16 cellular contexts compared by ENCODE assay signal in the genomic region with DNA sequence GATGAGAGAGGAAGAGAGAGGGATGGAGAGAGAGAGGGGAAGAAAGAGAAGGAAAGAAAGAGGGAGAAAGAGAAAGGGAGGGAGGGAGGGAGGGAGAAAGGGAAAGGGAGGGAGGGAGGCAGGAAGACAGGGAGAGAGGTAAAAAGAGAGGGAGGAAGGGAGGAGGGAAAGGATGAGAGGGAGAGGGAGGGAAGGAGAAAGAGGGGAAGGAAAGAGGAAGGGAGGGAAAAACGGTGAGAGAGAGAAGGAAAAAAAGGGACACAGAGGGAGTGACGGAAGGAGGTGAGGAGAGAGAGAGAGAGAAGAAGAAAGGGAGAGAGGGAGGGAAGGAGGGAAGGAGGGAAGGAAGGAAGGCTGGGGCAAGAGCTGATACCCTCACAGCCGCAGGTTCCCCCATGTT. TPM values are rescaled to one million over a fixed set of nuclear protein-coding genes. Genes with fewer than 3 reads are reported as not detected.
DNase-seq lines count a peak whose midpoint lies in the region; ATAC-seq, FAIRE-seq and TF ChIP-seq lines count a peak whose summit lies in the region.
"Had no signal": no experiment of that assay in that cellular context is flagged by ENCODE, and none has a peak within 500 bp of the region (broad histone marks: within the 10 kb centered on the region; RNA-seq: fewer than 3 reads in every experiment).

No MANE protein-coding gene starts in this region.

- peaks cover 3% of the 10 kb centered on the region for H3K36me3 ChIP-seq in CD8-positive, alpha-beta T cell (ENCODE audit: insufficient read depth, low read length)
- peaks cover 0 to 11% of the 10 kb centered on the region in 2 experiments; a peak in 3 of 4 replicates for H3K36me3 ChIP-seq in GM12878 (ENCODE audit: control insufficient read depth in 2 of 2, insufficient read depth in 2 of 2, low read length in 1 of 2)
- H3K36me3 ChIP-seq in neutrophil, result no peaks in the 10 kb centered on the region
- no peaks in the 10 kb centered on the region for H3K36me3 ChIP-seq in WERI-Rb-1

- no peak for TF ChIP-seq POLR2A in GM12878 (IDR thresholded peaks at IDR 0.05; ENCODE audit: low read depth, low read length)

- no peak for ATAC-seq in CD8-positive, alpha-beta T cell
- ATAC-seq in GM12878, result no peak

- H3K27me3 Mint-ChIP-seq in CD14-positive monocyte (ENCODE audit: low read depth in 3 of 3), result peaks cover 0 to 2% (median 0%) of the 10 kb centered on the region in 3 donors
- no peaks in the 10 kb centered on the region for H3K27me3 Mint-ChIP-seq in CD8-positive, alpha-beta T cell (ENCODE audit: low read depth)

- FAIRE-seq in GM12878 (lab: Jason Lieb, UNC), result no peak

- SMC1A ChIA-PET in GM12878 (lab: Charles Lee; ENCODE audit: uncharacterized antibody, unreplicated experiment), result interaction anchor here (1.1 to 1.9 kb wide), 4 partner anchors 9 to 57 kb away, joined by 3 to 11 read pairs (median 8); no protein-coding TSS in a partner anchor

- H3K79me2 ChIP-seq in GM12878 (ENCODE audit: control insufficient read depth, insufficient read depth, low read length), result peaks cover 31% of the 10 kb centered on the region

- peak overlapping the region; percentile 75 to 89 (median 84) for H3K27ac Mint-ChIP-seq in CD14-positive monocyte
- peak overlapping the region; percentile 81 for H3K27ac Mint-ChIP-seq in CD8-positive, alpha-beta T cell

- in situ Hi-C loops in GM12878 (cut with MboI), result no loop called here

- H3K36me3 Mint-ChIP-seq in CD14-positive monocyte, result peaks cover 0 to 4% of the 10 kb centered on the region in 2 donors
- peaks cover 14% of the 10 kb centered on the region for H3K36me3 Mint-ChIP-seq in CD8-positive, alpha-beta T cell

- CTCF ChIA-PET in CD8-positive, alpha-beta T cell (lab: Charles Lee), result interaction anchor here (0.7 kb wide), 1 partner anchor 11 kb away, joined by 3 read pairs; no protein-coding TSS in a partner anchor
- CTCF ChIA-PET in GM12878 (lab: Yijun Ruan, JAX), result interaction anchor here (1.1 kb wide), 1 partner anchor 118 kb away, joined by 4 read pairs; no protein-coding TSS in a partner anchor

- H3K9me3 ChIP-seq in CD8-positive, alpha-beta T cell (ENCODE audit: low read length), result no peaks in the 10 kb centered on the region
- no peaks in the 10 kb centered on the region for H3K9me3 ChIP-seq in GM12878 (replicated peaks; ENCODE audit: control insufficient read depth, insufficient read depth, low read length)
- H3K9me3 ChIP-seq in neutrophil, result no peaks in the 10 kb centered on the region
- no peaks in the 10 kb centered on the region for H3K9me3 ChIP-seq in WERI-Rb-1 (ENCODE audit: severe bottlenecking)
- H3K9me3 ChIP-seq: testis had no signal

- DNase-seq in CD14-positive monocyte (ENCODE audit: low spot score), result no peak
- DNase-seq in CD8-positive, alpha-beta T cell, result no peak
- no peak for DNase-seq in GM12878 (ENCODE audit: low read depth, low spot score)
- no peak for DNase-seq in cerebellar nuclear complex (lab: John Stamatoyannopoulos, UW)
- DNase-seq in posterior vena cava (ENCODE audit: low spot score), result no peak
- DNase-seq in WERI-Rb-1, result no peak
- DNase-seq in DMS53 (lab: John Stamatoyannopoulos, UW), result no peak
- DNase-seq: activated CD4-positive, CD25-positive, alpha-beta regulatory T cell; kidney glomerular epithelial cell; MM.1S; NCI-H1694; nucleus accumbens; Right ventricle myocardium superior; stimulated activated CD4-positive, alpha-beta T cell treated with anti-CD3 and anti-CD28 coated beads, Interleukin-2, amount 100 ng/mL, for 24 hours; testis had no signal

- H3K27me3 ChIP-seq in CD8-positive, alpha-beta T cell (ENCODE audit: insufficient read depth, low read length), result no peaks in the 10 kb centered on the region
- no peaks in the 10 kb centered on the region for H3K27me3 ChIP-seq in GM12878 (replicated peaks in 1 of 2; ENCODE audit: control insufficient read depth in 2 of 2, insufficient read depth in 2 of 2, low read length in 1 of 2)
- H3K27me3 ChIP-seq in neutrophil, result no peaks in the 10 kb centered on the region
- no peaks in the 10 kb centered on the region for H3K27me3 ChIP-seq in WERI-Rb-1 (ENCODE audit: insufficient read depth, low read depth, severe bottlenecking)
- H3K27me3 ChIP-seq: testis had no signal

- H3K9me3 Mint-ChIP-seq in CD14-positive monocyte, result peaks cover 0 to 2% (median 0%) of the 10 kb centered on the region in 7 donors
- no peaks in the 10 kb centered on the region for H3K9me3 Mint-ChIP-seq in CD8-positive, alpha-beta T cell

- intact Hi-C loops in CD14-positive monocyte (cut with micrococcal nuclease) (no loop called here), GM12878 (cut with micrococcal nuclease; ENCODE audit: unreplicated experiment) (no loop called here), posterior vena cava (cut with DNase I) (no loop called here)
- intact Hi-C loops in CD8-positive, alpha-beta T cell (cut with DNase I, micrococcal nuclease), result no loop called here

- TF ChIP-seq CTCF in CD14-positive monocyte (IDR thresholded peaks at IDR 0.05), result no peak
- no peak for TF ChIP-seq CTCF in CD8-positive, alpha-beta T cell (IDR thresholded peaks at IDR 0.05)
- no peak for TF ChIP-seq CTCF in GM12878 (IDR thresholded peaks at IDR 0.05 in 2 of 3, conservative IDR thresholded peaks at IDR 0.05 in 1 of 3; ENCODE audit: control insufficient read depth in 2 of 3, extremely low read depth in 1 of 3, insufficient read depth in 1 of 3, low read depth in 3 of 3, low read length in 3 of 3)
- no peak for TF ChIP-seq CTCF in neutrophil (IDR thresholded peaks at IDR 0.05)
- TF ChIP-seq CTCF in WERI-Rb-1 (IDR thresholded peaks at IDR 0.05; ENCODE audit: low read depth, low read length), result no peak

- H3K4me1 Mint-ChIP-seq in CD14-positive monocyte, result peaks cover 64% of the 10 kb centered on the region
- peaks cover 58% of the 10 kb centered on the region for H3K4me1 Mint-ChIP-seq in CD8-positive, alpha-beta T cell (ENCODE audit: low read depth)

- H3K9ac ChIP-seq in GM12878 (ENCODE audit: control insufficient read depth, insufficient read depth, low read length), result no peak overlapping the region

- no peak overlapping the region for H3K4me3 ChIP-seq in CD8-positive, alpha-beta T cell (ENCODE audit: low read depth, low read length)
- H3K4me3 ChIP-seq in GM12878 (no peak overlapping the region), neutrophil (ENCODE audit: low read depth in 1 of 2, low read length in 1 of 2) (no peak overlapping the region), WERI-Rb-1 (ENCODE audit: low read depth, low read length) (no peak overlapping the region)
- H3K4me3 ChIP-seq: testis had no signal

- H4K20me1 ChIP-seq in GM12878 (ENCODE audit: control insufficient read depth, insufficient read depth), result no peaks in the 10 kb centered on the region

- peaks cover 29% of the 10 kb centered on the region for H3K4me1 ChIP-seq in CD8-positive, alpha-beta T cell (ENCODE audit: insufficient read depth, low read length)
- H3K4me1 ChIP-seq in GM12878 (ENCODE audit: control insufficient read depth, insufficient read depth, low read length) (peaks cover 15% of the 10 kb centered on the region), neutrophil (ENCODE audit: control insufficient read depth in 1 of 2, insufficient read depth in 1 of 2, low read depth in 1 of 2, low read length in 1 of 2) (peaks cover 76 to 78% of the 10 kb centered on the region in 2 experiments)
- H3K4me1 ChIP-seq: testis had no signal

- 85% methylated on average over 3 of the region's 3 CpGs for WGBS in GM12878 (ENCODE audit: insufficient coverage, insufficient replicate concordance, low lambda C conversion rate, missing lambda C conversion rate)

- no peak for TF ChIP-seq RAD21 in GM12878 (IDR thresholded peaks at IDR 0.05; ENCODE audit: insufficient read depth, low read depth, low read length)

- H2AFZ ChIP-seq in GM12878 (ENCODE audit: control insufficient read depth, low read depth, low read length), result no peak overlapping the region

- RAD21 ChIA-PET in GM12878 (lab: Charles Lee; ENCODE audit: unreplicated experiment), result no interaction called here

- TF ChIP-seq EP300 in GM12878 (IDR thresholded peaks at IDR 0.05; ENCODE audit: borderline replicate concordance in 1 of 2, control insufficient read depth in 1 of 2, low read depth in 2 of 2, low read length in 2 of 2), result no peak

- H3K4me2 ChIP-seq in GM12878 (ENCODE audit: control insufficient read depth, insufficient read depth), result no peak overlapping the region

- no peak overlapping the region for H3K4me3 Mint-ChIP-seq in CD14-positive monocyte
- H3K4me3 Mint-ChIP-seq in CD8-positive, alpha-beta T cell, result no peak overlapping the region

- H3K27ac ChIP-seq in CD8-positive, alpha-beta T cell (ENCODE audit: low read depth, low read length), result no peak overlapping the region
- H3K27ac ChIP-seq in GM12878 (ENCODE audit: control insufficient read depth, insufficient read depth), result peak overlapping the region; percentile 31; the same call in 1 of the 2 replicates
- H3K27ac ChIP-seq in neutrophil, result peak overlapping the region; percentile 93
- no peak overlapping the region for H3K27ac ChIP-seq in WERI-Rb-1

- POLR2A ChIA-PET in CD8-positive, alpha-beta T cell (lab: Charles Lee), result no interaction called here
- POLR2A ChIA-PET in GM12878 (lab: Charles Lee), result interaction anchor here (1.1 to 1.3 kb wide), 3 partner anchors 23 to 56 kb away, joined by 3 to 5 read pairs (median 3); no protein-coding TSS in a partner anchor

- BruUV-seq in GM12878 (replicated peaks; lab: Mats Ljungman, UMichigan), result no TSS peak

RNA-seq across cellular contexts. Expression of a gene that starts 56.8 kb away (rescaled TPM):
- polyA plus RNA-seq in CD14-positive monocyte (10 to 100 TPM; 38.7 to 42.0 TPM), GM12878 (2011; rRNA removed) (21.5 and 25.6 TPM in 2 replicates), GM12878 (2014; fragmentation: Illumina TruSeq; extraction: Trizol) (43.6 and 46.8 TPM in 2 replicates), GM12878 (2014; fragmentation: Nextera tagmentation; extraction: Ambion mirVana) (1 to 10 TPM; 4.5 to 7.1 TPM), GM12878 (2014; rRNA removed) (34.5 and 38.4 TPM in 2 replicates), GM12878 (2016; fragmentation: Nextera tagmentation; extraction: Ambion mirVana) (10 to 100 TPM; 21.2 to 23.7 TPM)
- total RNA-seq in CD8-positive, alpha-beta T cell, result 100 to 1,000 TPM; 134 to 139 TPM
- 112 and 136 TPM in 2 replicates for total RNA-seq in GM12878 (2013; cell fraction: nucleolus; rRNA removed)
- total RNA-seq in GM12878 (2014; rRNA removed) (41.7 and 42.0 TPM in 2 replicates), GM12878 (2014; rRNA removed; fragmentation: Illumina TruSeq; extraction: Trizol) (32.5 and 33.8 TPM in 2 replicates), GM12878 (2021) (66.1 and 68.9 TPM in 2 replicates), posterior vena cava (100 to 1,000 TPM; 138 to 142 TPM)
- 19.9 TPM for polyA plus RNA-seq in GM12878 (2011; ENCODE audit: low read depth)
- polyA plus RNA-seq in GM12878 (2011; cell fraction: cytosol; rRNA removed), result 21.5 and 21.7 TPM in 2 replicates
- 17.3 and 21.5 TPM in 2 replicates for polyA plus RNA-seq in GM12878 (2011; cell fraction: nucleus; rRNA removed)
- 28.8 and 31.2 TPM in 2 replicates for polyA plus RNA-seq in GM12878 (2012)
- 42.8 and 49.2 TPM in 2 replicates for polyA minus RNA-seq in GM12878 (2011; rRNA and poly(A)+ RNA removed)
- 15.0 and 20.3 TPM in 2 replicates for polyA minus RNA-seq in GM12878 (2011; cell fraction: cytosol; rRNA and poly(A)+ RNA removed)
- polyA minus RNA-seq in GM12878 (2011; cell fraction: nucleus; rRNA and poly(A)+ RNA removed), result 27.3 and 39.6 TPM in 2 replicates

Comparison
In these comparisons a context has a peak if more than half of its experiments do, and no peak if none do; other contexts are left out.
1. H3K27ac ChIP-seq: peak in GM12878 (single experiment) and neutrophil (single experiment); none in CD8-positive, alpha-beta T cell (single experiment) and WERI-Rb-1 (single experiment).